13 cellular contexts compared by ENCODE assay signal in genomic region chr3:71461749-71462483, GRCh38.
DNase-seq lines count a peak whose midpoint lies in the region; ATAC-seq and TF ChIP-seq lines count a peak whose summit lies in the region.
"Had no signal": no experiment of that assay in that cellular context is flagged by ENCODE, and none has a peak within 500 bp of the region (broad histone marks: within the 10 kb centered on the region; RNA-seq: fewer than 3 reads in every experiment).

No MANE protein-coding gene starts in this region.

- TF ChIP-seq EP300 in gastroesophageal sphincter (IDR thresholded peaks at IDR 0.05), result no peak

- peaks cover 99% of the 10 kb centered on the region for H3K4me1 Mint-ChIP-seq in activated T-cell treated with anti-CD3 and anti-CD28 coated beads, Interleukin-2, amount 50 U/mL, for 72 hours (ENCODE audit: low read depth)
- H3K4me1 Mint-ChIP-seq in stimulated activated naive B cell treated with anti-CD40 and anti-IgM and Interleukin-4, amounts not matched to agents 10 μg/mL and 1 μg/mL and 100 μg/mL, for 72 hours, result peaks cover 31 to 74% of the 10 kb centered on the region in 2 donors

- no peak overlapping the region for H3K4me3 ChIP-seq in SJSA1
- H3K4me3 ChIP-seq in gastroesophageal sphincter, result no peak overlapping the region
- H3K4me3 ChIP-seq: sigmoid colon, tibial artery had no signal

- peak overlapping the region; percentile 72 to 80 for H3K4me3 Mint-ChIP-seq in activated T-cell treated with anti-CD3 and anti-CD28 coated beads, Interleukin-2, amount 50 U/mL, for 72 hours
- H3K4me3 Mint-ChIP-seq in stimulated activated naive B cell treated with anti-CD40 and anti-IgM and Interleukin-4, amounts not matched to agents 10 μg/mL and 1 μg/mL and 100 μg/mL, for 72 hours, result no peak overlapping the region

- H3K36me3 ChIP-seq in SJSA1, result no peaks in the 10 kb centered on the region
- H3K36me3 ChIP-seq in gastroesophageal sphincter, result no peaks in the 10 kb centered on the region
- H3K36me3 ChIP-seq: sigmoid colon, tibial artery had no signal

- H3K27ac ChIP-seq in SJSA1 (peak overlapping the region; percentile 65), gastroesophageal sphincter (peak overlapping the region in 3 of 4 donors; percentile 53 to 70 (median 66))
- H3K27ac ChIP-seq: tibial artery had no signal

- H3K27ac Mint-ChIP-seq in activated T-cell treated with anti-CD3 and anti-CD28 coated beads, Interleukin-2, amount 50 U/mL, for 72 hours, result peak overlapping the region; percentile 96
- H3K27ac Mint-ChIP-seq in stimulated activated naive B cell treated with anti-CD40 and anti-IgM and Interleukin-4, amounts not matched to agents 10 μg/mL and 1 μg/mL and 100 μg/mL, for 72 hours, result peak overlapping the region; percentile 62

- H3K27me3 ChIP-seq in SJSA1 (replicated peaks), result no peaks in the 10 kb centered on the region
- H3K27me3 ChIP-seq in gastroesophageal sphincter, result no peaks in the 10 kb centered on the region
- H3K27me3 ChIP-seq: sigmoid colon, tibial artery had no signal

- no peak for DNase-seq in activated T-cell treated with anti-CD3 and anti-CD28 coated beads, Interleukin-2, amount 50 U/mL, for 72 hours
- DNase-seq in activated T-cell treated with anti-CD3 and anti-CD28 coated beads, Interleukin-2, amount 50 U/mL, for 1 hour, result no peak
- DNase-seq in SJSA1 (ENCODE audit: low read depth in 1 of 2, low spot score in 2 of 2), result peak in 1 of 2 experiments; percentile 16
- no peak for DNase-seq in stimulated activated naive B cell treated with anti-CD40 and anti-IgM and Interleukin-4, amounts not matched to agents 10 μg/mL and 1 μg/mL and 100 μg/mL, for 72 hours
- no peak for DNase-seq in NAMALWA (ENCODE audit: low spot score)
- DNase-seq in NOMO-1 treated with DMSO at 0.1 percent for 48 hours (lab: John Stamatoyannopoulos, UW; ENCODE audit: unreplicated experiment), result no peak
- no peak for DNase-seq in NCI-H1092 (lab: John Stamatoyannopoulos, UW)
- DNase-seq: KBM-7, NCI-H2171, sigmoid colon, T1000, tibial artery had no signal

- ATAC-seq in activated T-cell treated with anti-CD3 and anti-CD28 coated beads, Interleukin-2, amount 50 U/mL, for 72 hours (replicated peaks in 1 of 2), result peak; percentile 27 to 28
- ATAC-seq in gastroesophageal sphincter, result no peak
- ATAC-seq in stimulated activated naive B cell treated with anti-CD40 and anti-IgM and Interleukin-4, amounts not matched to agents 10 μg/mL and 1 μg/mL and 100 μg/mL, for 72 hours (replicated peaks), result no peak

- no peak for TF ChIP-seq CTCF in gastroesophageal sphincter (IDR thresholded peaks at IDR 0.05)

- no peaks in the 10 kb centered on the region for H3K27me3 Mint-ChIP-seq in activated T-cell treated with anti-CD3 and anti-CD28 coated beads, Interleukin-2, amount 50 U/mL, for 72 hours (ENCODE audit: low read depth)
- no peaks in the 10 kb centered on the region for H3K27me3 Mint-ChIP-seq in stimulated activated naive B cell treated with anti-CD40 and anti-IgM and Interleukin-4, amounts not matched to agents 10 μg/mL and 1 μg/mL and 100 μg/mL, for 72 hours

- peaks cover 2 to 8% of the 10 kb centered on the region in 2 donors for H3K36me3 Mint-ChIP-seq in activated T-cell treated with anti-CD3 and anti-CD28 coated beads, Interleukin-2, amount 50 U/mL, for 72 hours (ENCODE audit: insufficient read depth in 2 of 2)
- peaks cover 18 to 43% of the 10 kb centered on the region in 2 donors for H3K36me3 Mint-ChIP-seq in stimulated activated naive B cell treated with anti-CD40 and anti-IgM and Interleukin-4, amounts not matched to agents 10 μg/mL and 1 μg/mL and 100 μg/mL, for 72 hours

- H3K9me3 ChIP-seq in SJSA1 (replicated peaks), result no peaks in the 10 kb centered on the region
- no peaks in the 10 kb centered on the region for H3K9me3 ChIP-seq in gastroesophageal sphincter
- H3K9me3 ChIP-seq: sigmoid colon, tibial artery had no signal

- 48 to 52% methylated on average over 7 of the region's 9 CpGs for WGBS in gastroesophageal sphincter (ENCODE audit: low coverage in 1 of 2), 2 donors

- TF ChIP-seq POLR2A in gastroesophageal sphincter (IDR thresholded peaks at IDR 0.05), result no peak

- H3K4me1 ChIP-seq in SJSA1 (replicated peaks), result peaks cover 23% of the 10 kb centered on the region
- peaks cover 0 to 54% (median 2%) of the 10 kb centered on the region in 3 donors for H3K4me1 ChIP-seq in gastroesophageal sphincter

- peaks cover 0 to 2% of the 10 kb centered on the region in 2 donors for H3K9me3 Mint-ChIP-seq in activated T-cell treated with anti-CD3 and anti-CD28 coated beads, Interleukin-2, amount 50 U/mL, for 72 hours
- no peaks in the 10 kb centered on the region for H3K9me3 Mint-ChIP-seq in stimulated activated naive B cell treated with anti-CD40 and anti-IgM and Interleukin-4, amounts not matched to agents 10 μg/mL and 1 μg/mL and 100 μg/mL, for 72 hours

Comparison
In these comparisons a context has a peak if more than half of its experiments do, and no peak if none do; other contexts are left out.
1. ATAC-seq: peak in activated T-cell treated with anti-CD3 and anti-CD28 coated beads, Interleukin-2, amount 50 U/mL, for 72 hours (2 of 2); none in gastroesophageal sphincter (single experiment) and stimulated activated naive B cell treated with anti-CD40 and anti-IgM and Interleukin-4, amounts not matched to agents 10 μg/mL and 1 μg/mL and 100 μg/mL, for 72 hours (0 of 2).
2. H3K4me3 Mint-ChIP-seq: peak in activated T-cell treated with anti-CD3 and anti-CD28 coated beads, Interleukin-2, amount 50 U/mL, for 72 hours (2 of 2); none in stimulated activated naive B cell treated with anti-CD40 and anti-IgM and Interleukin-4, amounts not matched to agents 10 μg/mL and 1 μg/mL and 100 μg/mL, for 72 hours (0 of 2).